In genomic region chr20:62413896-62414481, GRCh38 we compare ENCODE assay signal across 1 cellular context.
TF ChIP-seq lines count a peak whose summit lies in the region.

No MANE protein-coding gene starts in this region.

TF ChIP-seq in SK-N-SH, 30 proteins besides CTCF, POLR2A, EP300 and RAD21 (continued from another document):
- TF ChIP-seq CHD2 (IDR thresholded peaks at IDR 0.05; ENCODE audit: low read length, partially characterized antibody) (no peak), USF2 (IDR thresholded peaks at IDR 0.05; ENCODE audit: borderline replicate concordance, low read depth, low read length) (no peak), RCOR1 (IDR thresholded peaks at IDR 0.05; ENCODE audit: low read length) (no peak), NRF1 (IDR thresholded peaks at IDR 0.05; ENCODE audit: low read depth, low read length) (no peak), TCF12 (IDR thresholded peaks at IDR 0.05) (no peak), YY1 (IDR thresholded peaks at IDR 0.05; ENCODE audit: low read depth) (no peak), RFX5 (IDR thresholded peaks at IDR 0.05; ENCODE audit: low read length) (no peak), RXRA (IDR thresholded peaks at IDR 0.05; ENCODE audit: borderline replicate concordance, low read depth) (no peak), SMC3 (IDR thresholded peaks at IDR 0.05; ENCODE audit: low read depth, low read length) (no peak), GABPA (IDR thresholded peaks at IDR 0.05; ENCODE audit: low read depth) (no peak), USF1 (IDR thresholded peaks at IDR 0.05; ENCODE audit: borderline replicate concordance, low read depth) (no peak), FOSL2 (IDR thresholded peaks at IDR 0.05; ENCODE audit: borderline replicate concordance, low read depth) (no peak), PBX3 (IDR thresholded peaks at IDR 0.05) (no peak)
